In the genomic region with DNA sequence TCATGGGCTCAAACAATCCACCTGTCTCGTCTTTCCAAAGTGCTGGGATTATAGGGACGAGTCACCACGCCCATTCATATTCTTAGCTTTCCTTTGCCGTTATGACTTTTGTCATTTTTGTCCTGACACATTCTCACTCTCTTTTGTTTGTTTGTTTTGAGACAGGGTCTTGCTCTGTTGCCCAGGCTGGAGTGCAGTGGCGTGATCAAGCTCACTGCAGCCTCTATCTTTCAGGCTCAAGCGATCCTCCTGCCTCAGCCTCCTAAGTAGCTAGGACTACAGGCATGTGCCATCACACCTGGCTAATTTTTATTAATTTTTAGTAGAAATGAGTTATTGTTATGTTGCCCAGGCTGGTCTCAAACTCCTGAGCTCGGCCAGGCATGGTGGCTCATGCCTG, we compare ENCODE assay signal across 2 cellular contexts.
TF ChIP-seq lines count a peak whose summit lies in the region.

No MANE protein-coding gene starts in this region.

TF ChIP-seq in HEK293, 187 proteins besides CTCF, POLR2A, EP300 and RAD21:
- peak; percentile 58 for TF ChIP-seq ZNF121 (tag by site-specific recombination; IDR thresholded peaks at IDR 0.05)
- no peak for TF ChIP-seq ZNF473 (tag by site-specific recombination; IDR thresholded peaks at IDR 0.05)
- no peak for TF ChIP-seq ZNF560 (tag by site-specific recombination; IDR thresholded peaks at IDR 0.05; ENCODE audit: borderline replicate concordance)

TF ChIP-seq in WTC11, 78 proteins besides CTCF, POLR2A, EP300 and RAD21:
- no peak for TF ChIP-seq SP1 (CRISPR knock-in tag; conservative IDR thresholded peaks at IDR 0.05)
- peak; percentile 66; the same call in 1 of the 2 replicates for TF ChIP-seq ZNF121 (CRISPR knock-in tag; IDR thresholded peaks at IDR 0.05)
- TF ChIP-seq, protein P1, sequence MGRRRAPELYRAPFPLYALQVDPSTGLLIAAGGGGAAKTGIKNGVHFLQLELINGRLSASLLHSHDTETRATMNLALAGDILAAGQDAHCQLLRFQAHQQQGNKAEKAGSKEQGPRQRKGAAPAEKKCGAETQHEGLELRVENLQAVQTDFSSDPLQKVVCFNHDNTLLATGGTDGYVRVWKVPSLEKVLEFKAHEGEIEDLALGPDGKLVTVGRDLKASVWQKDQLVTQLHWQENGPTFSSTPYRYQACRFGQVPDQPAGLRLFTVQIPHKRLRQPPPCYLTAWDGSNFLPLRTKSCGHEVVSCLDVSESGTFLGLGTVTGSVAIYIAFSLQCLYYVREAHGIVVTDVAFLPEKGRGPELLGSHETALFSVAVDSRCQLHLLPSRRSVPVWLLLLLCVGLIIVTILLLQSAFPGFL (CRISPR knock-in tag; IDR thresholded peaks at IDR 0.05; ENCODE audit: borderline replicate concordance), result no peak
